Comparison of ENCODE assay signal across 1 cellular context in genomic region chr7:45573199-45573598, GRCh38.
TF ChIP-seq lines count a peak whose summit lies in the region.

No MANE protein-coding gene starts in this region.

TF ChIP-seq in HepG2, 621 proteins besides CTCF, POLR2A, EP300 and RAD21:
- TF ChIP-seq CBFB (CRISPR knock-in tag; IDR thresholded peaks at IDR 0.05) = no peak
- TF ChIP-seq TP53 (CRISPR knock-in tag; conservative IDR thresholded peaks at IDR 0.05) = no peak
- no peak for TF ChIP-seq NFYB (CRISPR knock-in tag; IDR thresholded peaks at IDR 0.05)
- no peak for TF ChIP-seq ZNF326 (CRISPR knock-in tag; IDR thresholded peaks at IDR 0.05; ENCODE audit: borderline replicate concordance)
- no peak for TF ChIP-seq NONO (IDR thresholded peaks at IDR 0.05)
- TF ChIP-seq NONO (CRISPR knock-in tag; conservative IDR thresholded peaks at IDR 0.05) = no peak
- TF ChIP-seq ZNF749 (CRISPR knock-in tag; IDR thresholded peaks at IDR 0.05; ENCODE audit: borderline replicate concordance) = no peak
- TF ChIP-seq, protein P1, sequence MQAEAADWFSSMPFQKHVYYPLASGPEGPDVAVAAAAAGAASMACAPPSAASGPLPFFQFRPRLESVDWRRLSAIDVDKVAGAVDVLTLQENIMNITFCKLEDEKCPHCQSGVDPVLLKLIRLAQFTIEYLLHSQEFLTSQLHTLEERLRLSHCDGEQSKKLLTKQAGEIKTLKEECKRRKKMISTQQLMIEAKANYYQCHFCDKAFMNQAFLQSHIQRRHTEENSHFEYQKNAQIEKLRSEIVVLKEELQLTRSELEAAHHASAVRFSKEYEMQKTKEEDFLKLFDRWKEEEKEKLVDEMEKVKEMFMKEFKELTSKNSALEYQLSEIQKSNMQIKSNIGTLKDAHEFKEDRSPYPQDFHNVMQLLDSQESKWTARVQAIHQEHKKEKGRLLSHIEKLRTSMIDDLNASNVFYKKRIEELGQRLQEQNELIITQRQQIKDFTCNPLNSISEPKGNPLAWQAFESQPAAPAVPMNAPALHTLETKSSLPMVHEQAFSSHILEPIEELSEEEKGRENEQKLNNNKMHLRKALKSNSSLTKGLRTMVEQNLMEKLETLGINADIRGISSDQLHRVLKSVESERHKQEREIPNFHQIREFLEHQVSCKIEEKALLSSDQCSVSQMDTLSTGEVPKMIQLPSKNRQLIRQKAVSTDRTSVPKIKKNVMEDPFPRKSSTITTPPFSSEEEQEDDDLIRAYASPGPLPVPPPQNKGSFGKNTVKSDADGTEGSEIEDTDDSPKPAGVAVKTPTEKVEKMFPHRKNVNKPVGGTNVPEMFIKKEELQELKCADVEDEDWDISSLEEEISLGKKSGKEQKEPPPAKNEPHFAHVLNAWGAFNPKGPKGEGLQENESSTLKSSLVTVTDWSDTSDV (CRISPR knock-in tag; IDR thresholded peaks at IDR 0.05) = no peak
- no peak for TF ChIP-seq KDM3A (CRISPR knock-in tag; IDR thresholded peaks at IDR 0.05; ENCODE audit: low read depth)
TF ChIP-seq in HepG2: peak in this region for 0.
